1 cellular context compared by ENCODE assay signal in genomic region chr21:41868062-41868710, GRCh38.
TF ChIP-seq lines count a peak whose summit lies in the region.

No MANE protein-coding gene starts in this region.

TF ChIP-seq in GM12878, 131 proteins besides CTCF, POLR2A, EP300 and RAD21 (continued from another document and continues in another):
- TF ChIP-seq ATF2 (IDR thresholded peaks at IDR 0.05; ENCODE audit: low read length) (peak; percentile 61), JUNB (IDR thresholded peaks at IDR 0.05) (peak; percentile 59; the same call in 1 of the 2 replicates), ASH2L (IDR thresholded peaks at IDR 0.05; ENCODE audit: borderline replicate concordance, low read depth) (0 out of 2 replicates have a peak, but pooled peaks have one; percentile 34), SPI1 (IDR thresholded peaks at IDR 0.05; ENCODE audit: borderline replicate concordance, insufficient read depth, low read depth, low read length) (no peak), SREBF2 (IDR thresholded peaks at IDR 0.05; ENCODE audit: low read length) (no peak), FOXK2 (IDR thresholded peaks at IDR 0.05) (no peak), FOXM1 (IDR thresholded peaks at IDR 0.05; ENCODE audit: low read depth, low read length) (0 out of 2 replicates have a peak, but pooled peaks have one; percentile 47), RUNX3 (IDR thresholded peaks at IDR 0.05; ENCODE audit: low read length) (peak; percentile 95), BCL11A (IDR thresholded peaks at IDR 0.05; ENCODE audit: low read depth, low read length) (peak; percentile 49; the same call in 1 of the 2 replicates), MAX (IDR thresholded peaks at IDR 0.05; ENCODE audit: low read depth, low read length) (0 out of 2 replicates have a peak, but pooled peaks have one; percentile 32), NR2C2 (IDR thresholded peaks at IDR 0.05; ENCODE audit: borderline replicate concordance, control insufficient read depth, insufficient read length, low read depth) (no peak), ATF7 (IDR thresholded peaks at IDR 0.05; ENCODE audit: low read depth) (peak; percentile 61), IKZF1 (conservative IDR thresholded peaks at IDR 0.05) (peak; percentile 63), CHD2 (IDR thresholded peaks at IDR 0.05; ENCODE audit: borderline replicate concordance, low read depth, low read length) (no peak), E4F1 (IDR thresholded peaks at IDR 0.05; ENCODE audit: borderline replicate concordance, partially characterized antibody) (no peak), BMI1 (IDR thresholded peaks at IDR 0.05; ENCODE audit: borderline replicate concordance) (0 out of 2 replicates have a peak, but pooled peaks have one; percentile 24), NBN (IDR thresholded peaks at IDR 0.05) (peak; percentile 48; the same call in 1 of the 2 replicates), PRDM15 (CRISPR knock-in tag; IDR thresholded peaks at IDR 0.05) (no peak), RELB (IDR thresholded peaks at IDR 0.05; ENCODE audit: low read depth) (peak; percentile 64; the same call in 1 of the 2 replicates), KDM1A (IDR thresholded peaks at IDR 0.05; ENCODE audit: borderline replicate concordance) (no peak), GATAD2B (conservative IDR thresholded peaks at IDR 0.05; ENCODE audit: low read depth) (no peak), MYB (IDR thresholded peaks at IDR 0.05; ENCODE audit: borderline replicate concordance, low read depth, low read length) (no peak), MTA3 (IDR thresholded peaks at IDR 0.05; ENCODE audit: borderline replicate concordance, low read length) (peak; percentile 64; the same call in 1 of the 2 replicates), NFIC (IDR thresholded peaks at IDR 0.05; ENCODE audit: low read depth, low read length) (peak; percentile 78), PAX8 (IDR thresholded peaks at IDR 0.05) (no peak), SIN3A (IDR thresholded peaks at IDR 0.05; ENCODE audit: low read depth, low read length) (no peak), GABPA (IDR thresholded peaks at IDR 0.05; ENCODE audit: low read depth) (peak; percentile 36; the same call in 1 of the 2 replicates), SKIL (IDR thresholded peaks at IDR 0.05; ENCODE audit: low read depth, poor library complexity, severe bottlenecking) (peak; percentile 72), ZBTB40 (IDR thresholded peaks at IDR 0.05; ENCODE audit: borderline replicate concordance) (peak; percentile 71; the same call in 1 of the 2 replicates), TCF12 (IDR thresholded peaks at IDR 0.05; ENCODE audit: low read depth, low read length) (peak; percentile 64; the same call in 1 of the 2 replicates), MXI1 (IDR thresholded peaks at IDR 0.05; ENCODE audit: low read depth, low read length) (peak; percentile 77; the same call in 1 of the 2 replicates), HDAC2 (IDR thresholded peaks at IDR 0.05) (no peak), REST (IDR thresholded peaks at IDR 0.05; ENCODE audit: low read depth, low read length) (no peak), BCL3 (IDR thresholded peaks at IDR 0.05; ENCODE audit: borderline replicate concordance, insufficient read depth, low read depth, low read length, poor library complexity, severe bottlenecking) (peak; percentile 20), SIX5 (IDR thresholded peaks at IDR 0.05; ENCODE audit: low read depth, low read length, severe bottlenecking) (no peak), TCF3 (IDR thresholded peaks at IDR 0.05; ENCODE audit: borderline replicate concordance, insufficient read depth, low read depth, low read length) (0 out of 2 replicates have a peak, but pooled peaks have one; percentile 45)
